Comparison of ENCODE assay signal across 23 cellular contexts in genomic region chr9:31045810-31046209, GRCh38.
"Had no signal": no experiment of that assay in that cellular context is flagged by ENCODE, and none has a peak within 500 bp of the region (broad histone marks: within the 10 kb centered on the region; RNA-seq: fewer than 3 reads in every experiment).

No MANE protein-coding gene starts in this region.

- H3K27ac ChIP-seq: cardiac muscle cell, colonic mucosa, gastrocnemius medialis, tibial nerve had no signal

- H3K27ac Mint-ChIP-seq: activated naive CD8-positive, alpha-beta T cell; naive thymus-derived CD8-positive, alpha-beta T cell; T-helper 2 cell treated with Interferon-gamma antibody and Interleukin-4, amounts not matched to agents 5 μg/mL and 100 μg/mL, for 36 hours had no signal

- H3K4me3 Mint-ChIP-seq: activated naive CD8-positive, alpha-beta T cell; naive thymus-derived CD8-positive, alpha-beta T cell; neural crest cell; T-helper 2 cell treated with Interferon-gamma antibody and Interleukin-4, amounts not matched to agents 5 μg/mL and 100 μg/mL, for 36 hours had no signal

- H3K36me3 Mint-ChIP-seq: activated naive CD8-positive, alpha-beta T cell; naive thymus-derived CD8-positive, alpha-beta T cell had no signal

- H3K36me3 ChIP-seq: cardiac muscle cell, colonic mucosa, gastrocnemius medialis, tibial nerve had no signal

- ATAC-seq: gastrocnemius medialis; left colon; naive thymus-derived CD8-positive, alpha-beta T cell; right cardiac atrium had no signal

- H3K9me3 Mint-ChIP-seq: naive thymus-derived CD8-positive, alpha-beta T cell; neural crest cell; T-helper 2 cell treated with Interferon-gamma antibody and Interleukin-4, amounts not matched to agents 5 μg/mL and 100 μg/mL, for 36 hours had no signal

- H3K4me1 Mint-ChIP-seq: naive thymus-derived CD8-positive, alpha-beta T cell had no signal

- H3K9me3 ChIP-seq: colonic mucosa, gastrocnemius medialis, tibial nerve had no signal

- H3K4me3 ChIP-seq: cardiac muscle cell, colonic mucosa, gastrocnemius medialis, tibial nerve had no signal

- H3K27me3 ChIP-seq: cardiac muscle cell, colonic mucosa, gastrocnemius medialis, tibial nerve had no signal

- H3K27me3 Mint-ChIP-seq: naive thymus-derived CD8-positive, alpha-beta T cell had no signal

- DNase-seq: activated CD4-positive, alpha-beta T cell treated with anti-CD3 and anti-CD28 coated beads for 4 hours; activated CD4-positive, alpha-beta T cell treated with anti-CD3 and anti-CD28 coated beads, Interleukin-2, amount 50 U/mL, for 4 hours; activated CD8-positive, alpha-beta memory T cell treated with anti-CD3 and anti-CD28 coated beads for 24 hours; activated effector memory CD4-positive, alpha-beta T cell treated with Interleukin-2 at 50 U/mL for 16 hours; activated naive CD4-positive, alpha-beta T cell treated with Interleukin-2 at 50 U/mL for 16 hours; anterior cingulate cortex; cerebellar nuclear complex; colonic mucosa; effector CD8-positive, alpha-beta T cell; gastrocnemius medialis; hippocampal formation; left colon; naive thymus-derived CD8-positive, alpha-beta T cell; nucleus accumbens; posterior cingulate gyrus; right cardiac atrium; stimulated activated naive CD4-positive, alpha-beta T cell; T-helper 1 cell had no signal

- H3K4me1 ChIP-seq: colonic mucosa, gastrocnemius medialis, tibial nerve had no signal
